ENCODE assay signal across 15 cellular contexts in the genomic region with DNA sequence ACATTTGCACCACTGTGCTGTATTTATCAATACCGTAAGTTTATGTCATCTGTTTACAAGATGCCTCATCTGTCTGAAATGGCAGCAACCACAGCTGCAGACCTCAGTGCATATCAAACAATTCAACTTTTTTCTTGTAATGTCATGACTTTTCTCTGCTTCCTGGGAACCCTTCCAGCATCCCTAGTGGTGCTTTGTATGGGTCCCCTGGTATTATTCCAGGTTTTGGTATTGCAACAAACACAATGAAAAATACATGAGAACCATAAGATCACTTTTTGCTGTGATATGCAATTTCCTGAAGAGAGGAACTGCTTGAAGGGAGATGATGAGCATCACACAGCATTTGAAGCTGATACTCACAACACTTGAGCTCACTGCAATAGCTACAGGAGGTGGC. TPM values are rescaled to one million over a fixed set of nuclear protein-coding genes. Genes with fewer than 3 reads are reported as not detected.
A peak's percentile ranks its signal among the peaks of the same experiment; 100 is the strongest.
DNase-seq lines count a peak whose midpoint lies in the region; TF ChIP-seq lines count a peak whose summit lies in the region.
"Had no signal": no experiment of that assay in that cellular context is flagged by ENCODE, and none has a peak within 500 bp of the region (broad histone marks: within the 10 kb centered on the region; RNA-seq: fewer than 3 reads in every experiment).

No MANE protein-coding gene starts in this region.

- in situ Hi-C loops in GM23248 (cut with MboI) = no loop called here

- H2AFZ ChIP-seq in GM23248 = no peak overlapping the region
- H2AFZ ChIP-seq: GM23338 had no signal

- WGBS in GM23248 (ENCODE audit: low coverage in 1 of 2, low lambda C conversion rate in 2 of 2, missing lambda C conversion rate in 2 of 2), 2 experiments = 73 to 84% methylated on average over 1 of the region's 1 CpG

- H4K20me1 ChIP-seq in GM23248 (ENCODE audit: insufficient read depth) = no peaks in the 10 kb centered on the region

- no peaks in the 10 kb centered on the region for H3F3A ChIP-seq in GM23248 (ENCODE audit: insufficient read depth)

- DNase-seq in GM23248 (peak; percentile 40), RPMI8226 (peak; percentile 75), fibroblast of gingiva (ENCODE audit: low read depth) (peak; percentile 62), myocyte (ENCODE audit: low read depth) (peak; percentile 17), GM10266 (ENCODE audit: extremely low spot score) (no peak), NCI-H345 (lab: John Stamatoyannopoulos, UW) (no peak), 8988T (no peak)
- DNase-seq: CD8-positive, alpha-beta T cell; DMS79 treated with DMSO at 0.1 percent for 48 hours; KG1; NCI-H2029; NCI-H2171 treated with DMSO at 0.1 percent for 48 hours; NCI-H510A treated with DMSO at 0.1 percent for 48 hours; SHP77 treated with DMSO at 0.1 percent for 48 hours had no signal

- no peaks in the 10 kb centered on the region for H3K9me2 ChIP-seq in GM23248 (ENCODE audit: insufficient read depth)

- no peaks in the 10 kb centered on the region for H3K79me2 ChIP-seq in GM23248 (ENCODE audit: insufficient read depth)

- H3K4me3 ChIP-seq in GM23248 = no peak overlapping the region
- H3K4me3 ChIP-seq: GM23338 had no signal

- peaks cover 11% of the 10 kb centered on the region for H3K4me1 ChIP-seq in GM23248 (ENCODE audit: insufficient read depth)

- no peak for TF ChIP-seq CTCF in GM10266 (IDR thresholded peaks at IDR 0.05; ENCODE audit: control insufficient read depth, insufficient read depth, low read depth, missing control alignments)

- H3K9me3 ChIP-seq in GM23248 (ENCODE audit: low read depth) = no peaks in the 10 kb centered on the region

- no peak overlapping the region for H3K9ac ChIP-seq in GM23248

- no peak overlapping the region for H3K27ac ChIP-seq in GM23248

- H3K27me3 ChIP-seq in GM23248 (replicated peaks; ENCODE audit: insufficient read depth) = no peaks in the 10 kb centered on the region

- no peak overlapping the region for H3K4me2 ChIP-seq in GM23248 (ENCODE audit: unreplicated experiment)
- H3K4me2 ChIP-seq: GM23338 had no signal

- no peaks in the 10 kb centered on the region for H3K36me3 ChIP-seq in GM23248 (ENCODE audit: low read depth)

RNA-seq across cellular contexts. Expression of gene TXNDC5, which starts 12.0 kb away (rescaled TPM):
- total RNA-seq in GM23248 (2014; rRNA removed; shearing (Covaris generic)) = 471 and 498 TPM in 2 replicates
- polyA plus RNA-seq in GM23248 (2016; fragmentation: Nextera tagmentation; extraction: Ambion mirVana) = 237 and 292 TPM in 2 replicates
- total RNA-seq in myocyte = 138 and 162 TPM in 2 replicates
- polyA plus RNA-seq in myocyte (2012) = 143 TPM

Comparison
In these comparisons a context has a peak if more than half of its experiments do, and no peak if none do; other contexts are left out.
1. DNase-seq: peak in GM23248 (single experiment), RPMI8226 (single experiment), fibroblast of gingiva (single experiment) and myocyte (single experiment); none in GM10266 (single experiment), NCI-H345 (single experiment) and 8988T (single experiment).